In genomic region chr5:132073231-132074013, GRCh38 we compare ENCODE assay signal across 15 cellular contexts. TPM values are rescaled to one million over a fixed set of nuclear protein-coding genes. Genes with fewer than 3 reads are reported as not detected.
DNase-seq lines count a peak whose midpoint lies in the region; ATAC-seq, FAIRE-seq and TF ChIP-seq lines count a peak whose summit lies in the region.
"Had no signal": no experiment of that assay in that cellular context is flagged by ENCODE, and none has a peak within 500 bp of the region (broad histone marks: within the 10 kb centered on the region; RNA-seq: fewer than 3 reads in every experiment).

CSF2 (plus strand) TSS chr5:132073789; CDS start chr5:132073824, 35 bp downstream.

- H2AFZ ChIP-seq in trophoblast cell (ENCODE audit: insufficient read depth, low read length, poor library complexity): no peak within 1 kb of the TSS

- no peak within 1 kb of the TSS for H2BK12ac ChIP-seq in trophoblast cell (ENCODE audit: low read length)

- no peak within 1 kb of the TSS for H3K14ac ChIP-seq in trophoblast cell (ENCODE audit: low read length)

- H4K12ac ChIP-seq in trophoblast cell (ENCODE audit: low read depth, low read length): no peak within 1 kb of the TSS

- POLR2A ChIA-PET in activated CD4-positive, alpha-beta memory T cell treated with anti-CD3 and anti-CD28 coated beads, Interleukin-2, amount 10 ng/mL, durations not matched to agents 7 days and 5 days (lab: Charles Lee): interaction anchor here (1.0 to 3.3 kb wide), 5 partner anchors 9 to 142 kb away, joined by 3 to 19 read pairs (median 5); no protein-coding TSS in a partner anchor

- H2AK5ac ChIP-seq in trophoblast cell (ENCODE audit: low read length): no peak within 1 kb of the TSS

- DNase-seq in 8988T (peak; percentile 49), H54 (ENCODE audit: insufficient read length, low spot score) (peak; percentile 59), immature natural killer cell (peak in 1 of 3 donors; percentile 23), NCI-H524 treated with DMSO at 0.1 percent for 48 hours (lab: John Stamatoyannopoulos, UW) (no peak), trophoblast cell (no peak), NCI-H82 treated with DMSO at 0.1 percent for 48 hours (lab: John Stamatoyannopoulos, UW; ENCODE audit: unreplicated experiment) (no peak)
- no peak for DNase-seq in activated CD4-positive, alpha-beta memory T cell treated with anti-CD3 and anti-CD28 coated beads, Interleukin-2, amount 10 ng/mL, durations not matched to agents 7 days and 5 days
- DNase-seq: GOT3; NCI-H345; stimulated activated CD4-positive, alpha-beta T cell treated with anti-CD3 and anti-CD28 coated beads, Interleukin-12 subunit alpha, Interleukin-12 subunit beta, amount 100 ng/mL, for 4 hours had no signal

- peak within 1 kb of the TSS; percentile 62 for H3K4me3 Mint-ChIP-seq in activated CD4-positive, alpha-beta memory T cell treated with anti-CD3 and anti-CD28 coated beads, Interleukin-2, amount 10 ng/mL, durations not matched to agents 7 days and 5 days
- peak within 1 kb of the TSS in 4 of 5 donors; percentile 21 to 56 (median 33) for H3K4me3 Mint-ChIP-seq in immature natural killer cell
- H3K4me3 Mint-ChIP-seq: CD14-positive monocyte had no signal

- H3K9me3 Mint-ChIP-seq in activated CD4-positive, alpha-beta memory T cell treated with anti-CD3 and anti-CD28 coated beads, Interleukin-2, amount 10 ng/mL, durations not matched to agents 7 days and 5 days: no peaks in the 10 kb centered on the region
- H3K9me3 Mint-ChIP-seq in immature natural killer cell: no peaks in the 10 kb centered on the region

- no peak within 1 kb of the TSS for H3K18ac ChIP-seq in trophoblast cell (ENCODE audit: low read length)

- peaks cover 5% of the 10 kb centered on the region for H3K36me3 Mint-ChIP-seq in activated CD4-positive, alpha-beta memory T cell treated with anti-CD3 and anti-CD28 coated beads, Interleukin-2, amount 10 ng/mL, durations not matched to agents 7 days and 5 days (ENCODE audit: low read depth)
- no peaks in the 10 kb centered on the region for H3K36me3 Mint-ChIP-seq in immature natural killer cell

- CTCF ChIA-PET in activated CD4-positive, alpha-beta memory T cell treated with anti-CD3 and anti-CD28 coated beads, Interleukin-2, amount 10 ng/mL, durations not matched to agents 7 days and 5 days (lab: Charles Lee): interaction anchor here (0.5 to 1.6 kb wide), 6 partner anchors 9 to 165 kb away, joined by 3 to 5 read pairs (median 4); no protein-coding TSS in a partner anchor

- no peak within 1 kb of the TSS for H3K23ac ChIP-seq in trophoblast cell (ENCODE audit: low read length)

- no CpG with 5 or more reads among the region's 12 CpGs for WGBS in trophoblast cell (ENCODE audit: extremely low coverage, insufficient coverage, insufficient read length)

- H3K79me1 ChIP-seq in trophoblast cell (ENCODE audit: low read length): no peaks in the 10 kb centered on the region

- H3K27ac Mint-ChIP-seq in activated CD4-positive, alpha-beta memory T cell treated with anti-CD3 and anti-CD28 coated beads, Interleukin-2, amount 10 ng/mL, durations not matched to agents 7 days and 5 days: peak within 1 kb of the TSS; percentile 68
- peak within 1 kb of the TSS in 4 of 6 donors; percentile 49 to 72 (median 62) for H3K27ac Mint-ChIP-seq in immature natural killer cell
- H3K27ac Mint-ChIP-seq: CD14-positive monocyte had no signal

- no peak within 1 kb of the TSS for H3K27ac ChIP-seq in trophoblast cell (ENCODE audit: low read depth, low read length)
- H3K27ac ChIP-seq: gastroesophageal sphincter had no signal

- no peaks in the 10 kb centered on the region for H3K27me3 Mint-ChIP-seq in activated CD4-positive, alpha-beta memory T cell treated with anti-CD3 and anti-CD28 coated beads, Interleukin-2, amount 10 ng/mL, durations not matched to agents 7 days and 5 days
- H3K27me3 Mint-ChIP-seq in immature natural killer cell (ENCODE audit: low read depth in 3 of 3): peaks cover 0 to 3% (median 0%) of the 10 kb centered on the region in 3 donors

- no peaks in the 10 kb centered on the region for H3K9me3 ChIP-seq in trophoblast cell (ENCODE audit: insufficient read depth, low read depth, low read length)
- H3K9me3 ChIP-seq: gastroesophageal sphincter had no signal

- H3K27me3 ChIP-seq in trophoblast cell (ENCODE audit: insufficient read depth, low read length): no peaks in the 10 kb centered on the region
- H3K27me3 ChIP-seq: gastroesophageal sphincter had no signal

- H2BK5ac ChIP-seq in trophoblast cell (ENCODE audit: low read depth, low read length, poor library complexity): no peak within 1 kb of the TSS

- no peak within 1 kb of the TSS for H3K4me3 ChIP-seq in trophoblast cell (ENCODE audit: low read depth, low read length)
- H3K4me3 ChIP-seq: gastroesophageal sphincter had no signal

- no peak within 1 kb of the TSS for H4K91ac ChIP-seq in trophoblast cell (ENCODE audit: low read depth, low read length)

- ATAC-seq in HG02885 (IDR thresholded peaks at IDR 0.05; ENCODE audit: poor library complexity, unreplicated experiment): no peak
- ATAC-seq: gastroesophageal sphincter had no signal

- no peak for TF ChIP-seq POLR2A in H54 (IDR thresholded peaks at IDR 0.05; ENCODE audit: low read depth, low read length)

- no peak for FAIRE-seq in H54 (lab: Jason Lieb, UNC)

- no peak within 1 kb of the TSS for H3K9ac ChIP-seq in trophoblast cell (ENCODE audit: low read length)

- no peaks in the 10 kb centered on the region for H3K4me1 ChIP-seq in trophoblast cell (ENCODE audit: control insufficient read depth in 1 of 2, insufficient read depth in 2 of 2, low read length in 2 of 2)
- H3K4me1 ChIP-seq: gastroesophageal sphincter had no signal

- no peaks in the 10 kb centered on the region for H3K36me3 ChIP-seq in trophoblast cell (ENCODE audit: control insufficient read depth in 1 of 2, insufficient read depth in 2 of 2, low read length in 2 of 2)
- H3K36me3 ChIP-seq: gastroesophageal sphincter had no signal

- H4K8ac ChIP-seq in trophoblast cell (ENCODE audit: low read depth, low read length): no peak within 1 kb of the TSS

- H3K79me2 ChIP-seq in trophoblast cell (ENCODE audit: control insufficient read depth, insufficient read depth, low read length, poor library complexity): no peaks in the 10 kb centered on the region

- H3K4me1 Mint-ChIP-seq in activated CD4-positive, alpha-beta memory T cell treated with anti-CD3 and anti-CD28 coated beads, Interleukin-2, amount 10 ng/mL, durations not matched to agents 7 days and 5 days: peaks cover 70% of the 10 kb centered on the region
- peaks cover 66 to 74% of the 10 kb centered on the region in 2 donors for H3K4me1 Mint-ChIP-seq in immature natural killer cell

- no peak within 1 kb of the TSS for H3K4ac ChIP-seq in trophoblast cell (ENCODE audit: low read depth, low read length)

- H2BK120ac ChIP-seq in trophoblast cell (ENCODE audit: insufficient read depth, low read length, poor library complexity): no peak within 1 kb of the TSS

- H3K4me2 ChIP-seq in trophoblast cell (ENCODE audit: low read length): no peak within 1 kb of the TSS

RNA-seq across cellular contexts. Expression of gene CSF2, which starts in this region (rescaled TPM):
- 10 to 100 TPM; 30.8 to 32.7 TPM for total RNA-seq in activated CD4-positive, alpha-beta memory T cell treated with anti-CD3 and anti-CD28 coated beads, Interleukin-2, amount 10 ng/mL, durations not matched to agents 7 days and 5 days
- under 1 TPM in 2 of 3 donors, not detected in 1; 0.43 to 0.86 TPM for polyA plus RNA-seq in immature natural killer cell
- not detected in 2 replicates for polyA plus RNA-seq in trophoblast cell (2013)
- total RNA-seq: myocyte, subcutaneous adipose tissue had no signal
- polyA plus RNA-seq: CD14-positive monocyte had no signal

Comparison
In these comparisons a context has a peak if more than half of its experiments do, and no peak if none do; other contexts are left out.
1. DNase-seq: peak in 8988T (single experiment) and H54 (single experiment); none in activated CD4-positive, alpha-beta memory T cell treated with anti-CD3 and anti-CD28 coated beads, Interleukin-2, amount 10 ng/mL, durations not matched to agents 7 days and 5 days (single experiment), NCI-H524 treated with DMSO at 0.1 percent for 48 hours (single experiment), trophoblast cell (0 of 2) and NCI-H82 treated with DMSO at 0.1 percent for 48 hours (single experiment).